ENCODE assay signal across 8 cellular contexts in genomic region chr19:1438035-1438932, GRCh38. TPM values are rescaled to one million over a fixed set of nuclear protein-coding genes. Genes with fewer than 3 reads are reported as not detected.
DNase-seq lines count a peak whose midpoint lies in the region; ATAC-seq lines count a peak whose summit lies in the region.

Gene RPS15 (plus strand): TSS chr19:1438396. CDS start chr19:1438426, 30 bp downstream.

- DNase-seq in AML-193 (lab: John Stamatoyannopoulos, UW) (peak; percentile 83 to 92), NCI-H510A (lab: John Stamatoyannopoulos, UW) (peak; percentile 70), cerebellum (ENCODE audit: low spot score) (peak; percentile 93), kidney glomerular epithelial cell (lab: John Stamatoyannopoulos, UW) (peak; percentile 93)
- peak; percentile 95 for DNase-seq in activated CD4-positive, alpha-beta T cell treated with anti-CD3 and anti-CD28 coated beads for 1 hour
- peak; percentile 92 to 93 for DNase-seq in stimulated activated CD4-positive, alpha-beta T cell treated with anti-CD3 and anti-CD28 coated beads, Interleukin-15, amount 100 ng/mL, for 48 hours (ENCODE audit: low read depth in 2 of 2)

- ATAC-seq in GM19035 (IDR thresholded peaks at IDR 0.05; ENCODE audit: unreplicated experiment) (peak; percentile 79), HG03432 (IDR thresholded peaks at IDR 0.05; ENCODE audit: unreplicated experiment) (peak; percentile 83)

RNA-seq across cellular contexts. Expression of gene RPS15, which starts in this region (rescaled TPM):
- total RNA-seq in cerebellum: 280 TPM

Comparison
In these comparisons a context has a peak if more than half of its experiments do, and no peak if none do; other contexts are left out.
1. Peak in every context shown above with its lines: DNase-seq and ATAC-seq.